In genomic region chr11:17077520-17078401, GRCh38 we compare ENCODE assay signal across 8 cellular contexts. TPM values are rescaled to one million over a fixed set of nuclear protein-coding genes. Genes with fewer than 3 reads are reported as not detected.
DNase-seq lines count a peak whose midpoint lies in the region; ATAC-seq, FAIRE-seq and TF ChIP-seq lines count a peak whose summit lies in the region.

Gene RPS13, minus strand, starts transcription at chr11:17077667. Its CDS starts 26 bp downstream, at chr11:17077641.

- peak within 1 kb of the TSS; percentile 98 for H2AFZ ChIP-seq in smooth muscle cell (ENCODE audit: low read depth)

- DNase-seq in AG04449 (ENCODE audit: low read depth, low spot score), result peak; percentile 91
- DNase-seq in NCI-H2227 treated with DMSO at 0.1 percent for 48 hours (lab: John Stamatoyannopoulos, UW), result peak; percentile 94
- DNase-seq in bronchial epithelial cell (ENCODE audit: low read depth), result peak; percentile 99
- DNase-seq in iPS-NIHi7 (ENCODE audit: extremely low spot score), result peak; percentile 98
- DNase-seq in smooth muscle cell (lab: John Stamatoyannopoulos, UW; ENCODE audit: unreplicated experiment), result peak; percentile 73

- peaks cover 25% of the 10 kb centered on the region for H3K79me2 ChIP-seq in smooth muscle cell (ENCODE audit: low read depth)

- H3K4me1 ChIP-seq in smooth muscle cell (ENCODE audit: low read depth), result peaks cover 12% of the 10 kb centered on the region

- H3K4me2 ChIP-seq in smooth muscle cell, result peak within 1 kb of the TSS; percentile 97

- CTCF ChIA-PET in AG04449 (lab: Yijun Ruan, JAX), result interaction anchor here (2.3 kb wide), 1 partner anchor 276 kb away, joined by 7 read pairs; no protein-coding TSS in a partner anchor

- H3K27ac ChIP-seq in smooth muscle cell (ENCODE audit: low read depth), result peak within 1 kb of the TSS; percentile 92

- FAIRE-seq in bronchial epithelial cell (lab: Jason Lieb, UNC), result peak; percentile 92

- no peaks in the 10 kb centered on the region for H3F3A ChIP-seq in smooth muscle cell (ENCODE audit: low read depth)

- no peaks in the 10 kb centered on the region for H3K9me3 ChIP-seq in smooth muscle cell (replicated peaks; ENCODE audit: low read depth)

- POLR2A ChIA-PET in AG04449 (lab: Yijun Ruan, JAX), result interaction anchor here (0.6 to 1.1 kb wide), 9 partner anchors 14 to 1500 kb away, joined by 3 to 13 read pairs (median 4); partner anchors contain the start of gene PIK3C2A

- ATAC-seq in GM18907 (IDR thresholded peaks at IDR 0.05; ENCODE audit: unreplicated experiment) (peak; percentile 98), HG03159 (IDR thresholded peaks at IDR 0.05; ENCODE audit: unreplicated experiment) (peak; percentile 97)

- TF ChIP-seq CTCF in AG04449 (IDR thresholded peaks at IDR 0.05; ENCODE audit: insufficient read depth, low read length, missing control alignments) (no peak), WI38 (IDR thresholded peaks at IDR 0.05; ENCODE audit: low read depth, low read length) (no peak), bronchial epithelial cell (IDR thresholded peaks at IDR 0.05; ENCODE audit: insufficient read depth, low read length, severe bottlenecking) (no peak), smooth muscle cell (IDR thresholded peaks at IDR 0.05; ENCODE audit: borderline replicate concordance, insufficient read depth, poor library complexity, severe bottlenecking) (no peak)

- peak within 1 kb of the TSS; percentile 98 for H3K4me3 ChIP-seq in AG04449 (ENCODE audit: low read depth, low read length)
- H3K4me3 ChIP-seq in WI38 (ENCODE audit: low read depth, low read length), result peak within 1 kb of the TSS; percentile 86
- H3K4me3 ChIP-seq in bronchial epithelial cell (ENCODE audit: low read depth, low read length), result peak within 1 kb of the TSS; percentile 81
- peak within 1 kb of the TSS; percentile 96 for H3K4me3 ChIP-seq in smooth muscle cell

- H3K9ac ChIP-seq in smooth muscle cell (ENCODE audit: low read depth), result peak within 1 kb of the TSS; percentile 98

- H3K27me3 ChIP-seq in bronchial epithelial cell (ENCODE audit: control insufficient read depth, insufficient read depth, low read length) (no peaks in the 10 kb centered on the region), smooth muscle cell (ENCODE audit: low read depth) (no peaks in the 10 kb centered on the region)

- peaks cover 36% of the 10 kb centered on the region for H4K20me1 ChIP-seq in smooth muscle cell (ENCODE audit: low read depth)

- WGBS in smooth muscle cell (ENCODE audit: low lambda C conversion rate), result 2% methylated on average over 53 of the region's 55 CpGs

- peaks cover 14% of the 10 kb centered on the region for H3K36me3 ChIP-seq in bronchial epithelial cell (ENCODE audit: control insufficient read depth, insufficient read depth, low read length)
- H3K36me3 ChIP-seq in smooth muscle cell (ENCODE audit: low read depth), result peaks cover 12% of the 10 kb centered on the region

RNA-seq across cellular contexts. Expression of gene RPS13, which starts in this region (rescaled TPM):
- total RNA-seq in bronchial epithelial cell (1,001 and 1,111 TPM in 2 replicates), smooth muscle cell (1,210 and 1,408 TPM in 2 replicates)
- 750 and 769 TPM in 2 replicates for polyA plus RNA-seq in smooth muscle cell

Comparison
In these comparisons a context has a peak if more than half of its experiments do, and no peak if none do; other contexts are left out.
1. Peak in every context shown above with its lines: DNase-seq, ATAC-seq, H3K4me3 ChIP-seq and H3K27ac ChIP-seq.